ENCODE assay signal across 8 cellular contexts in the genomic region with DNA sequence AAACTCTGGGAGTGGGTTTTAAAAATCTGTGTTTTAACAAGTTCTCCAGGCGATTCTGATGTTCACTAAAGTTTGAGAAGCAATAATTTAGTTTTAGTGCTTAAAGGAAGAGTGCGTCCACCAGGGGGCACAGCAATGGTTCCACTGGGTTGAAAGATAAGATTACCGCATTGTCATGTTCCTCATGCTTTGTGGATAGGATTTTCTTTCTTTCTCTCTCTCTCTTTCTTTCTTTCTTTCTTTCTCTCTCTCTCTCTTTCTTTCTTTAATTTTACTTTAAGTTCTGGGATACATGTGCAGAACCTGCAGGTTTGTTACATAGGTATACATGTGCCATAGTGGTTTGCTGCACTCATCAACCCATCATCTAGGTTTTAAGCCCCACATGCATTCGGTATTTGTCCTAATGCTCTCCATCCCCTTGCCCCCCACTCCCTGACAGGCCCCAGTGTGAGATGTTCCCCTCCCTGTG. TPM values are rescaled to one million over a fixed set of nuclear protein-coding genes. Genes with fewer than 3 reads are reported as not detected.
DNase-seq lines count a peak whose midpoint lies in the region; ATAC-seq and TF ChIP-seq lines count a peak whose summit lies in the region.
"Not testable (repeated sequence)": the region's sequence is repeated elsewhere in the genome, so short reads cannot be mapped to it uniquely, and the experiment has no call there.

No MANE protein-coding gene starts in this region.

- H3K9me2 ChIP-seq in SU-DHL-6 (replicated peaks; ENCODE audit: insufficient read depth, low read length): not testable (repeated sequence)

- not testable (repeated sequence) for H3K4me1 Mint-ChIP-seq in neural progenitor cell

- not testable (repeated sequence) for H3K27me3 Mint-ChIP-seq in neural progenitor cell (ENCODE audit: insufficient read depth, low read depth)

- H3K4me1 ChIP-seq in foreskin keratinocyte, neural progenitor cell: not testable (repeated sequence)

- H3F3A ChIP-seq in SU-DHL-6 (ENCODE audit: insufficient read depth); neural progenitor cell (ENCODE audit: low read depth): not testable (repeated sequence)

- not testable (repeated sequence) for H2AFZ ChIP-seq in SU-DHL-6 (ENCODE audit: low read depth, low read length, severe bottlenecking)
- peak overlapping the region; percentile 54 for H2AFZ ChIP-seq in neural progenitor cell (replicated peaks)

- H3K36me3 Mint-ChIP-seq in neural progenitor cell: not testable (repeated sequence)

- H3K27ac ChIP-seq in SU-DHL-6 (ENCODE audit: low read depth, low read length); foreskin keratinocyte; neural progenitor cell: not testable (repeated sequence)

- peaks cover 10% of the 10 kb centered on the region for H3K9me3 Mint-ChIP-seq in neural progenitor cell

- not testable (repeated sequence) for H4K20me1 ChIP-seq in SU-DHL-6 (ENCODE audit: low read depth, low read length); neural progenitor cell (ENCODE audit: low read depth)

- H3K79me2 ChIP-seq in SU-DHL-6 (ENCODE audit: insufficient read depth, low read length); neural progenitor cell (ENCODE audit: low read depth): not testable (repeated sequence)

- not testable (repeated sequence) for H3K9me3 ChIP-seq in SU-DHL-6 (ENCODE audit: insufficient read depth, low read length); neural progenitor cell (ENCODE audit: low read depth)

- not testable (repeated sequence) for H3K4me3 ChIP-seq in HFF-Myc (replicated peaks; ENCODE audit: low read depth, low read length); SU-DHL-6 (ENCODE audit: insufficient read depth, low read length, poor library complexity, severe bottlenecking); neural progenitor cell

- not testable (repeated sequence) for H3K27me3 ChIP-seq in SU-DHL-6 (ENCODE audit: low read length); foreskin keratinocyte; neural progenitor cell

- not testable (repeated sequence) for H3K36me3 ChIP-seq in SU-DHL-6 (ENCODE audit: low read length); neural progenitor cell

- not testable (repeated sequence) for H3K4me2 ChIP-seq in SU-DHL-6 (ENCODE audit: low read depth, low read length, poor library complexity, severe bottlenecking); neural progenitor cell

- H3K4me3 Mint-ChIP-seq in neural progenitor cell: not testable (repeated sequence)

- not testable (repeated sequence) for H3K27ac Mint-ChIP-seq in neural progenitor cell

- not testable (repeated sequence) for H3K9ac ChIP-seq in SU-DHL-6 (ENCODE audit: low read length); neural progenitor cell

- TF ChIP-seq CTCF in HFF-Myc (IDR thresholded peaks at IDR 0.05; ENCODE audit: low read depth, low read length, missing control alignments): peak; percentile 76
- peak; percentile 44 for TF ChIP-seq CTCF in SU-DHL-6 (IDR thresholded peaks at IDR 0.05; ENCODE audit: insufficient read depth, low read length, poor library complexity, severe bottlenecking)
- TF ChIP-seq CTCF in foreskin keratinocyte (conservative IDR thresholded peaks at IDR 0.05): peak; percentile 90
- peak; percentile 84 for TF ChIP-seq CTCF in neural progenitor cell (IDR thresholded peaks at IDR 0.05)

- DNase-seq in DMS79 treated with DMSO at 0.1 percent for 48 hours (lab: John Stamatoyannopoulos, UW) (peak; percentile 2), HFF-Myc (ENCODE audit: extremely low read depth, low read depth) (peak; percentile 50), NCI-H1417 (lab: John Stamatoyannopoulos, UW) (peak; percentile 13 to 76 (median 43)), foreskin keratinocyte (peak in 1 of 2 donors; percentile 42), neural progenitor cell (ENCODE audit: low spot score) (peak; percentile 72)
- peak; percentile 79 for DNase-seq in activated naive CD4-positive, alpha-beta T cell treated with Interleukin-2 at 50 U/mL for 16 hours
- DNase-seq in stimulated activated naive CD4-positive, alpha-beta T cell treated with Interleukin-2 at 50 U/mL for 16 hours (lab: John Stamatoyannopoulos, UW): peak; percentile 65

- peak; percentile 62 for ATAC-seq in foreskin keratinocyte

RNA-seq across cellular contexts. Expression of a gene that starts 33.0 kb away (rescaled TPM):
- 8.5 and 16.7 TPM in 2 replicates for total RNA-seq in foreskin keratinocyte
- polyA plus RNA-seq in foreskin keratinocyte: 6.7 and 11.0 TPM in 2 replicates
- not detected in 2 replicates for total RNA-seq in neural progenitor cell (ENCODE audit: low replicate concordance)

RNA-seq across cellular contexts. Expression of a gene that starts 42.0 kb away (rescaled TPM):
- total RNA-seq in foreskin keratinocyte (not detected in 2 replicates), neural progenitor cell (ENCODE audit: low replicate concordance) (not detected in 2 replicates)
- not detected in 2 replicates for polyA plus RNA-seq in foreskin keratinocyte
